Comparison of ENCODE assay signal across 22 cellular contexts in genomic region chr12:49455506-49455905, GRCh38.
"Had no signal": no experiment of that assay in that cellular context is flagged by ENCODE, and none has a peak within 500 bp of the region (broad histone marks: within the 10 kb centered on the region; RNA-seq: fewer than 3 reads in every experiment).

No MANE protein-coding gene starts in this region.

- H3K27me3 ChIP-seq: MG63, SJSA1 had no signal

- DNase-seq: IMR-90, Karpas-422, KG1, MG63, NCI-H1092, NCI-H1105 treated with DMSO at 0.1 percent for 48 hours, NCI-H1417 treated with DMSO at 0.1 percent for 48 hours, NCI-H146, NCI-H187, NCI-H2029, NCI-H2081 treated with DMSO at 0.1 percent for 48 hours, NCI-H2171, NCI-H446, NCI-H510A, NCI-H524 treated with DMSO at 0.1 percent for 48 hours, NCI-H69, NCI-H774, RPMI8226, SHP77, SW 1271 had no signal

- H3K36me3 ChIP-seq: MG63 had no signal

- H3K27ac ChIP-seq: SJSA1, SK-N-MC had no signal

- H3K4me1 ChIP-seq: SJSA1 had no signal

- H3K4me3 ChIP-seq: MG63, SJSA1, SK-N-MC had no signal

- H3K9me3 ChIP-seq: MG63, SJSA1 had no signal
